ENCODE assay signal across 12 cellular contexts in the genomic region with DNA sequence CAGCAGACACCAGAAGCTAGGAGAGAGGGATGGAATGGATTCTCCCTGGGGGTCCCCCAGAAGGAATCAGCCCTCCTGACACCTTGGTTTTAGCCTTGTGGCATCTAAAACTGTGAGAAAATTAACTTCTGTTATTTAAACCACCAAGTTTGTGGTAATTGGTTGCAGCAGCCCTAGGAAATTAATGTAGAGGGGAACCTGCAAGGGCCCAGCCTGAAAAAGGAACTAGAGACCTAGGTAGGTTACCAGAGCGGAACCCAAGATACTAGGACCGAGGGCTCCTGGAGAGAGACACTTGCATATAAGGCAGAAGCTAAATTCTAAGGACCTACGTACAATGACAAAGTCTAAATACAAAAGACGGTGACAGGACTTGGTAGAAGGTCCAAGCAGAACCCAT. TPM values are rescaled to one million over a fixed set of nuclear protein-coding genes. Genes with fewer than 3 reads are reported as not detected.
A peak's percentile ranks its signal among the peaks of the same experiment; 100 is the strongest.
DNase-seq lines count a peak whose midpoint lies in the region; ATAC-seq and TF ChIP-seq lines count a peak whose summit lies in the region.
"Had no signal": no experiment of that assay in that cellular context is flagged by ENCODE, and none has a peak within 500 bp of the region (broad histone marks: within the 10 kb centered on the region; RNA-seq: fewer than 3 reads in every experiment).

No MANE protein-coding gene starts in this region.

- 97% methylated on average over 4 of the region's 4 CpGs for WGBS in hepatocyte (ENCODE audit: low lambda C conversion rate, missing lambda C conversion rate)
- 74 to 92% methylated on average over 4 of the region's 4 CpGs for WGBS in sigmoid colon, 2 donors

- no peaks in the 10 kb centered on the region for H3K79me2 ChIP-seq in hepatocyte

- TF ChIP-seq CTCF in GM12865 (IDR thresholded peaks at IDR 0.05; ENCODE audit: insufficient read depth, low read depth, low read length, missing control alignments) (no peak), omental fat pad (IDR thresholded peaks at IDR 0.05) (no peak), hepatocyte (IDR thresholded peaks at IDR 0.05; ENCODE audit: poor library complexity) (no peak), sigmoid colon (IDR thresholded peaks at IDR 0.05) (no peak)

- no peak overlapping the region for H3K4me2 ChIP-seq in hepatocyte

- H4K20me1 ChIP-seq in hepatocyte (ENCODE audit: insufficient read depth, poor library complexity, severe bottlenecking): no peaks in the 10 kb centered on the region

- H3K36me3 ChIP-seq in hepatocyte (replicated peaks; ENCODE audit: insufficient read depth, low read depth) (no peaks in the 10 kb centered on the region), sigmoid colon (no peaks in the 10 kb centered on the region)
- H3K36me3 ChIP-seq: cardiac muscle cell, esophagus muscularis mucosa had no signal

- H3K27ac ChIP-seq in hepatocyte: no peak overlapping the region
- no peak overlapping the region for H3K27ac ChIP-seq in sigmoid colon
- H3K27ac ChIP-seq: cardiac muscle cell, esophagus muscularis mucosa had no signal

- no peak for TF ChIP-seq POLR2A in sigmoid colon (IDR thresholded peaks at IDR 0.05)

- ATAC-seq in GM19467 (IDR thresholded peaks at IDR 0.05; ENCODE audit: unreplicated experiment) (peak; percentile 46), HG02885 (IDR thresholded peaks at IDR 0.05; ENCODE audit: poor library complexity, unreplicated experiment) (peak; percentile 70), omental fat pad (ENCODE audit: low FRiP score) (no peak)
- ATAC-seq: HCT116 had no signal

- H3K4me3 ChIP-seq in GM12865 (ENCODE audit: low read depth, low read length): no peak overlapping the region; the same call in 1 of the 2 replicates
- H3K4me3 ChIP-seq in hepatocyte: no peak overlapping the region
- H3K4me3 ChIP-seq in sigmoid colon: no peak overlapping the region
- H3K4me3 ChIP-seq: cardiac muscle cell, esophagus muscularis mucosa had no signal

- peak; percentile 83 for DNase-seq in GM12865 (ENCODE audit: low read depth)
- DNase-seq in NAMALWA (ENCODE audit: low spot score): peak; percentile 72
- DNase-seq in omental fat pad (ENCODE audit: low spot score): no peak
- no peak for DNase-seq in hepatocyte (ENCODE audit: low spot score)
- DNase-seq in GOT3 (lab: John Stamatoyannopoulos, UW): no peak
- no peak for DNase-seq in sigmoid colon
- DNase-seq: immature natural killer cell had no signal

- H3K27me3 ChIP-seq in hepatocyte: no peaks in the 10 kb centered on the region
- no peaks in the 10 kb centered on the region for H3K27me3 ChIP-seq in sigmoid colon
- H3K27me3 ChIP-seq: cardiac muscle cell, esophagus muscularis mucosa had no signal

- no peak overlapping the region for H2AFZ ChIP-seq in hepatocyte

- H3K9me3 ChIP-seq in hepatocyte (ENCODE audit: low read depth) (no peaks in the 10 kb centered on the region), sigmoid colon (no peaks in the 10 kb centered on the region)
- H3K9me3 ChIP-seq: esophagus muscularis mucosa had no signal

- TF ChIP-seq EP300 in sigmoid colon (IDR thresholded peaks at IDR 0.05): no peak

- no peaks in the 10 kb centered on the region for H3K9me2 ChIP-seq in hepatocyte (replicated peaks; ENCODE audit: insufficient read depth)

- intact Hi-C loops in sigmoid colon (cut with DNase I): no loop called here

- H3K4me1 ChIP-seq in hepatocyte (ENCODE audit: insufficient read depth) (no peaks in the 10 kb centered on the region), sigmoid colon (no peaks in the 10 kb centered on the region)
- H3K4me1 ChIP-seq: esophagus muscularis mucosa had no signal

RNA-seq across cellular contexts. Expression of a gene that starts 8.1 kb away (rescaled TPM):
- total RNA-seq in omental fat pad (10 to 100 TPM in 3 of 4 donors, 1 to 10 TPM in 1; 9.1 to 17.1 (median 15.8) TPM), hepatocyte (24.9 and 26.7 TPM in 2 replicates), sigmoid colon (10 to 100 TPM; 19.5 to 34.3 (median 23.2) TPM)
- polyA plus RNA-seq in hepatocyte (9.9 and 10.4 TPM in 2 replicates), sigmoid colon (1 to 10 TPM; 2.4 to 3.9 (median 3.7) TPM)

Comparison
In these comparisons a context has a peak if more than half of its experiments do, and no peak if none do; other contexts are left out.
1. DNase-seq: peak in GM12865 (single experiment) and NAMALWA (single experiment); none in omental fat pad (single experiment), hepatocyte (single experiment), GOT3 (single experiment) and sigmoid colon (single experiment).